In the genomic region with DNA sequence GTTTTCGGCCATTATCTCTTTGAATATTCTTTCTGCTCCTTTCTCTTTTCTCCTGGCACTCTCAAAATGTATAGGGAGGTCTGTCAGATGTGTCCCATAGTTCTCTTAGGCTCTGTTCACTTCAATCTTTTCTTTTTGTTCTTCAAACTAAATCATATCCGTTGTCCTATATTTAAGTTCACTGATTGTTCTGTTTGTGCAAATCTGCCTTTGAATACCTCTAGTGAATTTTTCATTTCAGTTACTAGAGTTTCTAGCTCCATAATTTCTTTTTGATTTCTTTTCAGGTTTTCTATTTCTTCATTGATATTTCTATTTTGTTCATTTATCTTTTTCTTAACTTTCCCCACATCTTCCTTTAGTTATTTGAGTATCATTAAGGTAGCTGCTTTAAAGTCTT, we compare ENCODE assay signal across 22 cellular contexts.
DNase-seq lines count a peak whose midpoint lies in the region; ATAC-seq, FAIRE-seq and TF ChIP-seq lines count a peak whose summit lies in the region.
"Had no signal": no experiment of that assay in that cellular context is flagged by ENCODE, and none has a peak within 500 bp of the region (broad histone marks: within the 10 kb centered on the region; RNA-seq: fewer than 3 reads in every experiment).

No MANE protein-coding gene starts in this region.

- TF ChIP-seq EP300 in K562 (IDR thresholded peaks at IDR 0.05; ENCODE audit: low read length): no peak

- H3K79me2 ChIP-seq in Karpas-422 (ENCODE audit: low read length) (peaks cover 77% of the 10 kb centered on the region), K562 (ENCODE audit: control insufficient read depth, insufficient read depth, low read length) (no peaks in the 10 kb centered on the region)

- H3K27me3 ChIP-seq in Karpas-422 (ENCODE audit: low read length): no peaks in the 10 kb centered on the region
- no peaks in the 10 kb centered on the region for H3K27me3 ChIP-seq in K562 (ENCODE audit: control insufficient read depth in 2 of 2, insufficient read depth in 2 of 2, low read length in 2 of 2)
- H3K27me3 ChIP-seq: BLaER1 had no signal

- H3K4me3 Mint-ChIP-seq in glutamatergic neuron (ENCODE audit: unreplicated experiment): no peak overlapping the region
- H3K4me3 Mint-ChIP-seq: B cell; CD4-positive, CD25-positive, alpha-beta regulatory T cell; CD8-positive, alpha-beta T cell had no signal

- no TSS peak for BruUV-seq in K562 (replicated peaks; lab: Mats Ljungman, UMichigan)

- H3K4me1 Mint-ChIP-seq in glutamatergic neuron (ENCODE audit: low read depth, unreplicated experiment): no peaks in the 10 kb centered on the region
- H3K4me1 Mint-ChIP-seq: B cell had no signal

- in situ Hi-C loops in Caki2 (cut with HindIII; ENCODE audit: low pct_unique_long_range_greater_than_20kb, low sequenced_read_pairs) (no loop called here), K562 (cut with MboI) (no loop called here)

- CTCF ChIA-PET in K562 (lab: Yijun Ruan, JAX; ENCODE audit: low intra/inter-chr PET ratio): no interaction called here

- H3K4me2 ChIP-seq in Karpas-422 (ENCODE audit: low read depth, low read length, poor library complexity, severe bottlenecking) (no peak overlapping the region), K562 (ENCODE audit: insufficient read depth, low read length) (no peak overlapping the region)
- H3K4me2 ChIP-seq: BLaER1 had no signal

- no peaks in the 10 kb centered on the region for H3K4me1 ChIP-seq in Karpas-422 (ENCODE audit: low read length)
- H3K4me1 ChIP-seq in K562 (replicated peaks in 1 of 2; ENCODE audit: control insufficient read depth in 2 of 2, insufficient read depth in 2 of 2, low read length in 2 of 2): no peaks in the 10 kb centered on the region
- H3K4me1 ChIP-seq: BLaER1, Caco-2, HAP-1 had no signal

- POLR2A ChIA-PET in K562 (lab: Yijun Ruan, JAX): no interaction called here

- H3K9me2 ChIP-seq in Karpas-422 (replicated peaks; ENCODE audit: insufficient read depth, low read length): no peaks in the 10 kb centered on the region

- H3K36me3 ChIP-seq in Karpas-422 (ENCODE audit: insufficient read depth, low read length): peaks cover 39% of the 10 kb centered on the region
- H3K36me3 ChIP-seq in K562 (ENCODE audit: control insufficient read depth, insufficient read depth, low read length): peaks cover 4% of the 10 kb centered on the region; the same call in 1 of the 3 replicates
- H3K36me3 ChIP-seq: HAP-1 had no signal

- H3K4me3 ChIP-seq in Karpas-422 (ENCODE audit: low read length): no peak overlapping the region; the same call in 1 of the 2 replicates
- H3K4me3 ChIP-seq in K562: no peak overlapping the region
- H3K4me3 ChIP-seq: BLaER1, HAP-1 had no signal

- H3K9ac ChIP-seq in Karpas-422 (ENCODE audit: low read length) (no peak overlapping the region), K562 (ENCODE audit: insufficient read depth in 1 of 2, low read depth in 2 of 2, low read length in 2 of 2) (no peak overlapping the region)
- H3K9ac ChIP-seq: BLaER1 had no signal

- no peak for TF ChIP-seq RAD21 in K562 (CRISPR knock-in tag; conservative IDR thresholded peaks at IDR 0.05 in 1 of 2, IDR thresholded peaks at IDR 0.05 in 1 of 2)

- FAIRE-seq in K562 (lab: Jason Lieb, UNC): no peak
- FAIRE-seq: D721Med, GM12891, GM18507, H54 had no signal

- no peak overlapping the region for H3K27ac Mint-ChIP-seq in glutamatergic neuron (ENCODE audit: unreplicated experiment)
- H3K27ac Mint-ChIP-seq: B cell; CD4-positive, CD25-positive, alpha-beta regulatory T cell; CD8-positive, alpha-beta T cell had no signal

- peaks cover 40% of the 10 kb centered on the region for H3K36me3 Mint-ChIP-seq in glutamatergic neuron (ENCODE audit: unreplicated experiment)

- no peak for ATAC-seq in K562
- ATAC-seq: CD8-positive, alpha-beta T cell had no signal

- DNase-seq in Caki2 (ENCODE audit: low read depth): peak; percentile 2
- peak; percentile 54 for DNase-seq in Karpas-422
- no peak for DNase-seq in K562 (ENCODE audit: extremely low read depth in 1 of 4, low spot score in 3 of 4)
- DNase-seq in epidermal melanocyte (ENCODE audit: insufficient read length, low spot score): no peak
- DNase-seq in NCI-H446 (lab: John Stamatoyannopoulos, UW): no peak
- no peak for DNase-seq in glutamatergic neuron
- DNase-seq: Caco-2; CD4-positive, CD25-positive, alpha-beta regulatory T cell; CD8-positive, alpha-beta T cell; DMS 273 treated with DMSO at 0.1 percent for 48 hours; DMS79; EL; GDM1; GOT3 had no signal

- TF ChIP-seq CTCF in K562 (IDR thresholded peaks at IDR 0.05 in 2 of 3, conservative IDR thresholded peaks at IDR 0.05 in 1 of 3; ENCODE audit: insufficient read depth in 2 of 3, low read depth in 1 of 3, low read length in 3 of 3): no peak
- TF ChIP-seq CTCF in glutamatergic neuron (IDR thresholded peaks at IDR 0.05; ENCODE audit: partially characterized antibody, unreplicated experiment): no peak

- no peak overlapping the region for H2AFZ ChIP-seq in Karpas-422 (ENCODE audit: low read length)
- H2AFZ ChIP-seq in K562 (ENCODE audit: low read depth, low read length): no peak overlapping the region

- no peak for TF ChIP-seq POLR2A in K562 (conservative IDR thresholded peaks at IDR 0.05)

- H3K27ac ChIP-seq in Karpas-422 (ENCODE audit: low read length) (no peak overlapping the region), K562 (ENCODE audit: extremely low read depth, low read depth, low read length) (no peak overlapping the region)
- H3K27ac ChIP-seq: BLaER1, C4-2B had no signal

- no peaks in the 10 kb centered on the region for H3K9me1 ChIP-seq in K562 (ENCODE audit: control insufficient read depth, insufficient read depth, low read length)

- intact Hi-C loops in K562 (cut with micrococcal nuclease): no loop called here

- 92% methylated on average over 2 of the region's 2 CpGs for WGBS in K562 (ENCODE audit: insufficient coverage, low coverage, missing lambda C conversion rate)

- H4K20me1 ChIP-seq in Karpas-422 (ENCODE audit: insufficient read depth, low read depth, low read length) (no peaks in the 10 kb centered on the region), K562 (replicated peaks; ENCODE audit: control insufficient read depth, insufficient read depth, low read length) (no peaks in the 10 kb centered on the region)
- H4K20me1 ChIP-seq: BLaER1 had no signal

- peaks cover 12% of the 10 kb centered on the region for H3K9me3 Mint-ChIP-seq in glutamatergic neuron (ENCODE audit: unreplicated experiment)

- H3K27me3 Mint-ChIP-seq in glutamatergic neuron (ENCODE audit: unreplicated experiment): peaks cover 2% of the 10 kb centered on the region
- H3K27me3 Mint-ChIP-seq: B cell; CD4-positive, CD25-positive, alpha-beta regulatory T cell had no signal

- H3K9me3 ChIP-seq in Karpas-422 (ENCODE audit: low read length) (peaks cover 45% of the 10 kb centered on the region), K562 (replicated peaks; ENCODE audit: control insufficient read depth, insufficient read depth, low read depth, low read length) (peaks cover 9% of the 10 kb centered on the region)
- H3K9me3 ChIP-seq: HAP-1 had no signal

TF ChIP-seq in K562, 482 proteins besides CTCF, POLR2A, EP300 and RAD21:
- no peak for TF ChIP-seq ARID3A (IDR thresholded peaks at IDR 0.05; ENCODE audit: borderline replicate concordance, low read depth, low read length)
- TF ChIP-seq, protein P1, sequence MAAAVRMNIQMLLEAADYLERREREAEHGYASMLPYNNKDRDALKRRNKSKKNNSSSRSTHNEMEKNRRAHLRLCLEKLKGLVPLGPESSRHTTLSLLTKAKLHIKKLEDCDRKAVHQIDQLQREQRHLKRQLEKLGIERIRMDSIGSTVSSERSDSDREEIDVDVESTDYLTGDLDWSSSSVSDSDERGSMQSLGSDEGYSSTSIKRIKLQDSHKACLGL (CRISPR knock-in tag; IDR thresholded peaks at IDR 0.05; ENCODE audit: borderline replicate concordance, poor library complexity, severe bottlenecking): no peak
- peak; percentile 79; the same call in 1 of the 2 replicates for TF ChIP-seq TRIM28 (IDR thresholded peaks at IDR 0.05)
- peak in 1 of 2 experiments; percentile 82; a peak in 2 of 3 replicates for TF ChIP-seq CBX3 (IDR thresholded peaks at IDR 0.05; ENCODE audit: borderline replicate concordance in 1 of 2, low read length in 2 of 2)
- TF ChIP-seq TRIM24 (IDR thresholded peaks at IDR 0.05): 0 out of 4 replicates have a peak, but pooled peaks of 1 of the 2 experiments have one; percentile 23
- TF ChIP-seq, protein P2, sequence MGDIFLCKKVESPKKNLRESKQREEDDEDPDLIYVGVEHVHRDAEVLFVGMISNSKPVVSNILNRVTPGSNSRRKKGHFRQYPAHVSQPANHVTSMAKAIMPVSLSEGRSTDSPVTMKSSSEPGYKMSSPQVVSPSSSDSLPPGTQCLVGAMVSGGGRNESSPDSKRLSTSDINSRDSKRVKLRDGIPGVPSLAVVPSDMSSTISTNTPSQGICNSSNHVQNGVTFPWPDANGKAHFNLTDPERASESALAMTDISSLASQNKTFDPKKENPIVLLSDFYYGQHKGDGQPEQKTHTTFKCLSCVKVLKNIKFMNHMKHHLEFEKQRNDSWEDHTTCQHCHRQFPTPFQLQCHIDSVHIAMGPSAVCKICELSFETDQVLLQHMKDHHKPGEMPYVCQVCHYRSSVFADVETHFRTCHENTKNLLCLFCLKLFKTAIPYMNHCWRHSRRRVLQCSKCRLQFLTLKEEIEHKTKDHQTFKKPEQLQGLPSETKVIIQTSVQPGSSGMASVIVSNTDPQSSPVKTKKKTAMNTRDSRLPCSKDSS (IDR thresholded peaks at IDR 0.05; ENCODE audit: low read depth, partially characterized antibody): peak; percentile 77

Comparison
In these comparisons a context has a peak if more than half of its experiments do, and no peak if none do; other contexts are left out.
1. DNase-seq: peak in Caki2 (single experiment) and Karpas-422 (single experiment); none in K562 (0 of 4), epidermal melanocyte (single experiment), NCI-H446 (0 of 2) and glutamatergic neuron (single experiment).